Comparison of ENCODE assay signal across 37 cellular contexts in the genomic region with DNA sequence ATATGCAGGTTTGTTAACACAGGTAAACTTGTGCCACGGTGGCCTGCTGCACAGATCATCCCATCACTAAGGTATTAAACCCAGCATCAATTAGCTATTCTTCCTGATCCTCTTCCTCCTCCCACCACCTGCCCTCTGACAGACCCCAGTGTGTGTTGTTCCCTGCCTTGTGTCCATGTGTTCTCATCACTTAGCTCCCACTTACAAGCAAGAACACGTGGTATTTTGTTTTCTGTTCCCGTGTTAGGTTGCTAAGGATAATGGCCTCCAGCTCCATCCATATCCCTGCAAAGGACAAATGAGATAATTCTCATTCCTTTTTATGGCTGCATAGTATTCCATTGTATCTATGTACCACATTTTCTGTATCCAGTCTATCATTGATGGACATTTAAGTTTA.
DNase-seq lines count a peak whose midpoint lies in the region; ATAC-seq, FAIRE-seq and TF ChIP-seq lines count a peak whose summit lies in the region.
"Had no signal": no experiment of that assay in that cellular context is flagged by ENCODE, and none has a peak within 500 bp of the region (broad histone marks: within the 10 kb centered on the region; RNA-seq: fewer than 3 reads in every experiment).

No MANE protein-coding gene starts in this region.

- H3K27ac Mint-ChIP-seq in activated CD4-positive, alpha-beta T cell treated with anti-CD3 and anti-CD28 coated beads, Interleukin-2, amount 10 ng/mL, durations not matched to agents 24 days and 14 days, result no peak overlapping the region
- H3K27ac Mint-ChIP-seq in activated naive CD8-positive, alpha-beta T cell treated with anti-CD3 and anti-CD28 coated beads for 36 hours, result no peak overlapping the region
- H3K27ac Mint-ChIP-seq: B cell; CD4-positive, alpha-beta memory T cell; CD4-positive, alpha-beta T cell; CD4-positive, CD25-positive, alpha-beta regulatory T cell; CD8-positive, alpha-beta memory T cell; CD8-positive, alpha-beta T cell had no signal

- intact Hi-C loops in HepG2 (cut with micrococcal nuclease; ENCODE audit: unreplicated experiment) (no loop called here), right lobe of liver (cut with DNase I) (no loop called here), K562 (cut with micrococcal nuclease) (no loop called here)
- intact Hi-C loops in activated CD4-positive, alpha-beta T cell treated with anti-CD3 and anti-CD28 coated beads, Interleukin-2, amount 10 ng/mL, durations not matched to agents 24 days and 14 days (cut with micrococcal nuclease), result no loop called here

- no peaks in the 10 kb centered on the region for H3K4me1 Mint-ChIP-seq in activated CD4-positive, alpha-beta T cell treated with anti-CD3 and anti-CD28 coated beads, Interleukin-2, amount 10 ng/mL, durations not matched to agents 24 days and 14 days
- no peaks in the 10 kb centered on the region for H3K4me1 Mint-ChIP-seq in activated naive CD8-positive, alpha-beta T cell treated with anti-CD3 and anti-CD28 coated beads for 36 hours
- H3K4me1 Mint-ChIP-seq: B cell; CD14-positive monocyte; CD4-positive, alpha-beta memory T cell; CD4-positive, CD25-positive, alpha-beta regulatory T cell; CD8-positive, alpha-beta memory T cell had no signal

- H3K9me3 Mint-ChIP-seq in activated CD4-positive, alpha-beta T cell treated with anti-CD3 and anti-CD28 coated beads, Interleukin-2, amount 10 ng/mL, durations not matched to agents 24 days and 14 days, result peaks cover 5% of the 10 kb centered on the region
- H3K9me3 Mint-ChIP-seq in activated naive CD8-positive, alpha-beta T cell treated with anti-CD3 and anti-CD28 coated beads for 36 hours, result peaks cover 20% of the 10 kb centered on the region

- ATAC-seq in HepG2, result no peak
- no peak for ATAC-seq in right lobe of liver
- no peak for ATAC-seq in K562
- ATAC-seq: A549; CD8-positive, alpha-beta T cell had no signal

- no peaks in the 10 kb centered on the region for H3K36me3 ChIP-seq in HepG2 (replicated peaks in 1 of 2; ENCODE audit: control insufficient read depth in 1 of 2, insufficient read depth in 2 of 2, low read length in 2 of 2)
- H3K36me3 ChIP-seq in right lobe of liver, result no peaks in the 10 kb centered on the region
- H3K36me3 ChIP-seq in HEK293 (ENCODE audit: control insufficient read depth in 2 of 2, insufficient read depth in 1 of 2, low read length in 2 of 2), result no peaks in the 10 kb centered on the region
- H3K36me3 ChIP-seq in Karpas-422 (ENCODE audit: insufficient read depth, low read length), result no peaks in the 10 kb centered on the region
- H3K36me3 ChIP-seq in K562 (ENCODE audit: control insufficient read depth, insufficient read depth, low read length), result no peaks in the 10 kb centered on the region
- H3K36me3 ChIP-seq: BE2C; BLaER1; BLaER1 treated with 17β-estradiol and CSF1 and Interleukin-3, amounts not matched to agents 10 nM and 100 nM had no signal

- no peaks in the 10 kb centered on the region for H3K27me3 ChIP-seq in HepG2 (ENCODE audit: control insufficient read depth in 1 of 2, insufficient read depth in 2 of 2, low read length in 2 of 2)
- H3K27me3 ChIP-seq in right lobe of liver, result no peaks in the 10 kb centered on the region
- H3K27me3 ChIP-seq in Karpas-422 (ENCODE audit: low read length), result no peaks in the 10 kb centered on the region
- no peaks in the 10 kb centered on the region for H3K27me3 ChIP-seq in K562 (ENCODE audit: control insufficient read depth in 2 of 2, insufficient read depth in 2 of 2, low read length in 2 of 2)
- H3K27me3 ChIP-seq: BE2C; BLaER1; BLaER1 treated with 17β-estradiol and CSF1 and Interleukin-3, amounts not matched to agents 10 nM and 100 nM had no signal

- WGBS in HepG2 (ENCODE audit: low lambda C conversion rate), result 2% methylated on average over 3 of the region's 3 CpGs
- 81% methylated on average over 3 of the region's 3 CpGs for WGBS in right lobe of liver (ENCODE audit: insufficient coverage, low coverage, low lambda C conversion rate, missing lambda C conversion rate)
- WGBS in K562 (ENCODE audit: insufficient coverage, low coverage, missing lambda C conversion rate), result 0% methylated on average over 3 of the region's 3 CpGs

- CTCF ChIA-PET in HepG2 (lab: Yijun Ruan, JAX; ENCODE audit: low intra/inter-chr PET ratio, low total read pairs), result no interaction called here
- CTCF ChIA-PET in HEK293 (lab: Yijun Ruan, JAX), result no interaction called here
- CTCF ChIA-PET in K562 (lab: Yijun Ruan, JAX; ENCODE audit: low intra/inter-chr PET ratio), result no interaction called here

- no peaks in the 10 kb centered on the region for H3K36me3 Mint-ChIP-seq in activated CD4-positive, alpha-beta T cell treated with anti-CD3 and anti-CD28 coated beads, Interleukin-2, amount 10 ng/mL, durations not matched to agents 24 days and 14 days (ENCODE audit: low read depth)
- H3K36me3 Mint-ChIP-seq in activated naive CD8-positive, alpha-beta T cell treated with anti-CD3 and anti-CD28 coated beads for 36 hours, result no peaks in the 10 kb centered on the region
- H3K36me3 Mint-ChIP-seq: CD14-positive monocyte; CD4-positive, alpha-beta memory T cell; CD4-positive, CD25-positive, alpha-beta regulatory T cell; CD8-positive, alpha-beta memory T cell; CD8-positive, alpha-beta T cell had no signal

- no peak for FAIRE-seq in HepG2 (lab: Jason Lieb, UNC)
- no peak for FAIRE-seq in K562 (lab: Jason Lieb, UNC)
- FAIRE-seq: A204.1, A549, D721Med had no signal

- H3K9me2 ChIP-seq in Karpas-422 (replicated peaks; ENCODE audit: insufficient read depth, low read length), result no peaks in the 10 kb centered on the region

- POLR2A ChIA-PET in HepG2 (lab: Yijun Ruan, JAX), result no interaction called here
- POLR2A ChIA-PET in HEK293 (lab: Yijun Ruan, JAX), result no interaction called here
- POLR2A ChIA-PET in K562 (lab: Yijun Ruan, JAX), result no interaction called here

- no peak overlapping the region for H3K4me3 Mint-ChIP-seq in activated CD4-positive, alpha-beta T cell treated with anti-CD3 and anti-CD28 coated beads, Interleukin-2, amount 10 ng/mL, durations not matched to agents 24 days and 14 days
- no peak overlapping the region for H3K4me3 Mint-ChIP-seq in activated naive CD8-positive, alpha-beta T cell treated with anti-CD3 and anti-CD28 coated beads for 36 hours
- H3K4me3 Mint-ChIP-seq: B cell; CD14-positive monocyte; CD4-positive, alpha-beta memory T cell; CD4-positive, alpha-beta T cell; CD4-positive, CD25-positive, alpha-beta regulatory T cell; CD8-positive, alpha-beta memory T cell; CD8-positive, alpha-beta T cell had no signal

- TF ChIP-seq RAD21 in HepG2 (CRISPR knock-in tag; IDR thresholded peaks at IDR 0.05) (no peak), K562 (CRISPR knock-in tag; conservative IDR thresholded peaks at IDR 0.05 in 1 of 2, IDR thresholded peaks at IDR 0.05 in 1 of 2) (no peak)

- in situ Hi-C loops in HepG2 (cut with HindIII; ENCODE audit: extremely low pct_ligation_motif_present, low pct_unique_long_range_greater_than_20kb) (no loop called here), K562 (cut with MboI) (no loop called here)

- H4K20me1 ChIP-seq in HepG2 (ENCODE audit: insufficient read depth, low read length) (no peaks in the 10 kb centered on the region), Karpas-422 (ENCODE audit: insufficient read depth, low read depth, low read length) (no peaks in the 10 kb centered on the region), K562 (replicated peaks; ENCODE audit: control insufficient read depth, insufficient read depth, low read length) (no peaks in the 10 kb centered on the region)
- H4K20me1 ChIP-seq: BLaER1; BLaER1 treated with 17β-estradiol and CSF1 and Interleukin-3, amounts not matched to agents 10 nM and 100 nM had no signal

- H3K4me2 ChIP-seq in HepG2 (ENCODE audit: low read depth, low read length) (no peak overlapping the region), Karpas-422 (ENCODE audit: low read depth, low read length, poor library complexity, severe bottlenecking) (peak overlapping the region; percentile 62), K562 (ENCODE audit: insufficient read depth, low read length) (no peak overlapping the region)
- H3K4me2 ChIP-seq: A549; BLaER1; BLaER1 treated with 17β-estradiol and CSF1 and Interleukin-3, amounts not matched to agents 10 nM and 100 nM had no signal

- TF ChIP-seq EP300 in HepG2 (IDR thresholded peaks at IDR 0.05; ENCODE audit: low read depth in 2 of 2, low read length in 2 of 2), result no peak
- no peak for TF ChIP-seq EP300 in HepG2 (CRISPR knock-in tag; IDR thresholded peaks at IDR 0.05; ENCODE audit: borderline replicate concordance)
- no peak for TF ChIP-seq EP300 in K562 (IDR thresholded peaks at IDR 0.05; ENCODE audit: low read length)

- no peak overlapping the region for H2AFZ ChIP-seq in HepG2 (ENCODE audit: low read length)
- no peak overlapping the region for H2AFZ ChIP-seq in Karpas-422 (ENCODE audit: low read length)
- no peak overlapping the region for H2AFZ ChIP-seq in K562 (ENCODE audit: low read depth, low read length)

- no peak for TF ChIP-seq POLR2A in HepG2 (IDR thresholded peaks at IDR 0.05; ENCODE audit: insufficient read depth in 1 of 2, low read depth in 2 of 2, low read length in 2 of 2)
- no peak for TF ChIP-seq POLR2A in right lobe of liver (IDR thresholded peaks at IDR 0.05)
- TF ChIP-seq POLR2A in K562 (conservative IDR thresholded peaks at IDR 0.05), result no peak

- H3K9ac ChIP-seq in HepG2 (ENCODE audit: insufficient read depth, low read depth, low read length) (no peak overlapping the region), Karpas-422 (ENCODE audit: low read length) (no peak overlapping the region), K562 (ENCODE audit: insufficient read depth in 1 of 2, low read depth in 2 of 2, low read length in 2 of 2) (no peak overlapping the region)
- H3K9ac ChIP-seq: BLaER1; BLaER1 treated with 17β-estradiol and CSF1 and Interleukin-3, amounts not matched to agents 10 nM and 100 nM had no signal

- H3K9me3 ChIP-seq in HepG2 (ENCODE audit: low read length) (peaks cover 8% of the 10 kb centered on the region; the same call in 1 of the 2 replicates), right lobe of liver (no peaks in the 10 kb centered on the region), HEK293 (ENCODE audit: control insufficient read depth, insufficient read depth, low read depth, low read length) (no peaks in the 10 kb centered on the region), Karpas-422 (ENCODE audit: low read length) (peaks cover 4% of the 10 kb centered on the region; the same call in 1 of the 2 replicates), K562 (replicated peaks; ENCODE audit: control insufficient read depth, insufficient read depth, low read depth, low read length) (no peaks in the 10 kb centered on the region)
- H3K9me3 ChIP-seq: A549, BE2C had no signal

- no peak overlapping the region for H3K27ac ChIP-seq in HepG2 (ENCODE audit: extremely low read length, insufficient read depth, low read length)
- H3K27ac ChIP-seq in right lobe of liver, result no peak overlapping the region
- H3K27ac ChIP-seq in HEK293 (ENCODE audit: extremely low read depth, low read depth, low read length), result no peak overlapping the region
- H3K27ac ChIP-seq in Karpas-422 (ENCODE audit: low read length), result peak overlapping the region; percentile 91
- no peak overlapping the region for H3K27ac ChIP-seq in K562 (ENCODE audit: extremely low read depth, low read depth, low read length)
- no peak overlapping the region for H3K27ac ChIP-seq in coronary artery
- H3K27ac ChIP-seq: 22Rv1; A549; BLaER1; BLaER1 treated with 17β-estradiol and CSF1 and Interleukin-3, amounts not matched to agents 10 nM and 100 nM; C4-2B had no signal

- H3K27me3 Mint-ChIP-seq in activated CD4-positive, alpha-beta T cell treated with anti-CD3 and anti-CD28 coated beads, Interleukin-2, amount 10 ng/mL, durations not matched to agents 24 days and 14 days, result no peaks in the 10 kb centered on the region
- H3K27me3 Mint-ChIP-seq in activated naive CD8-positive, alpha-beta T cell treated with anti-CD3 and anti-CD28 coated beads for 36 hours, result no peaks in the 10 kb centered on the region
- H3K27me3 Mint-ChIP-seq: B cell; CD4-positive, alpha-beta memory T cell; CD4-positive, alpha-beta T cell; CD4-positive, CD25-positive, alpha-beta regulatory T cell; CD8-positive, alpha-beta memory T cell had no signal

- H3K4me1 ChIP-seq in HepG2 (ENCODE audit: insufficient read depth, low read length) (no peaks in the 10 kb centered on the region), right lobe of liver (peaks cover 0 to 3% (median 0%) of the 10 kb centered on the region in 4 donors), HEK293 (ENCODE audit: control insufficient read depth, insufficient read depth, low read length) (no peaks in the 10 kb centered on the region), Karpas-422 (ENCODE audit: low read length) (peaks cover 24% of the 10 kb centered on the region), K562 (replicated peaks in 1 of 2; ENCODE audit: control insufficient read depth in 2 of 2, insufficient read depth in 2 of 2, low read length in 2 of 2) (no peaks in the 10 kb centered on the region)
- H3K4me1 ChIP-seq: A549, BE2C, Caco-2 had no signal

- BruUV-seq in HepG2 (replicated peaks; lab: Mats Ljungman, UMichigan), result no TSS peak
- no TSS peak for BruUV-seq in K562 (replicated peaks; lab: Mats Ljungman, UMichigan)

- no peaks in the 10 kb centered on the region for H3K9me1 ChIP-seq in K562 (ENCODE audit: control insufficient read depth, insufficient read depth, low read length)

- no peak for DNase-seq in HepG2 (ENCODE audit: low spot score)
- no peak for DNase-seq in right lobe of liver
- DNase-seq in Karpas-422, result no peak
- no peak for DNase-seq in K562 (ENCODE audit: extremely low read depth in 1 of 4, low spot score in 3 of 4)
- no peak for DNase-seq in activated CD4-positive, alpha-beta T cell treated with anti-CD3 and anti-CD28 coated beads, Interleukin-2, amount 10 ng/mL, durations not matched to agents 24 days and 14 days
- no peak for DNase-seq in coronary artery (ENCODE audit: low spot score)
- no peak for DNase-seq in activated naive CD8-positive, alpha-beta T cell treated with anti-CD3 and anti-CD28 coated beads for 36 hours
- DNase-seq: 8988T; ACHN; AML-193; BE2C; C1 segment of cervical spinal cord; Caco-2; Calu3; CD4-positive, alpha-beta memory T cell; CD4-positive, alpha-beta T cell; CD4-positive, CD25-positive, alpha-beta regulatory T cell; CD8-positive, alpha-beta memory T cell; CD8-positive, alpha-beta T cell; COR-L47; DMS 273 treated with DMSO at 0.1 percent for 48 hours; DMS153; DMS53; DMS79; DMS79 treated with DMSO at 0.1 percent for 48 hours; DND-41; EL had no signal

- TF ChIP-seq CTCF in HepG2 (CRISPR knock-in tag; IDR thresholded peaks at IDR 0.05), result no peak
- no peak for TF ChIP-seq CTCF in right lobe of liver (IDR thresholded peaks at IDR 0.05)
- no peak for TF ChIP-seq CTCF in HEK293 (tag by site-specific recombination; IDR thresholded peaks at IDR 0.05)
- TF ChIP-seq CTCF in K562 (IDR thresholded peaks at IDR 0.05 in 2 of 3, conservative IDR thresholded peaks at IDR 0.05 in 1 of 3; ENCODE audit: insufficient read depth in 2 of 3, low read depth in 1 of 3, low read length in 3 of 3), result no peak
- no peak for TF ChIP-seq CTCF in coronary artery (IDR thresholded peaks at IDR 0.05)

- H3K4me3 ChIP-seq in HepG2 (replicated peaks in 1 of 3; ENCODE audit: insufficient read depth in 1 of 3, low read depth in 2 of 3, low read length in 3 of 3), result no peak overlapping the region
- no peak overlapping the region for H3K4me3 ChIP-seq in right lobe of liver
- no peak overlapping the region for H3K4me3 ChIP-seq in HEK293 (ENCODE audit: low read depth, low read length)
- peak overlapping the region; percentile 29; the same call in 1 of the 2 replicates for H3K4me3 ChIP-seq in Karpas-422 (ENCODE audit: low read length)
- no peak overlapping the region for H3K4me3 ChIP-seq in K562
- no peak overlapping the region for H3K4me3 ChIP-seq in coronary artery
- H3K4me3 ChIP-seq: A549; BLaER1; BLaER1 treated with 17β-estradiol and CSF1 and Interleukin-3, amounts not matched to agents 10 nM and 100 nM had no signal

- no peaks in the 10 kb centered on the region for H3K79me2 ChIP-seq in HepG2 (ENCODE audit: insufficient read depth, low read length)
- H3K79me2 ChIP-seq in Karpas-422 (ENCODE audit: low read length), result no peaks in the 10 kb centered on the region
- no peaks in the 10 kb centered on the region for H3K79me2 ChIP-seq in K562 (ENCODE audit: control insufficient read depth, insufficient read depth, low read length)
